8 cellular contexts compared by ENCODE assay signal in genomic region chr3:194333212-194333980, GRCh38. TPM values are rescaled to one million over a fixed set of nuclear protein-coding genes. Genes with fewer than 3 reads are reported as not detected.
DNase-seq lines count a peak whose midpoint lies in the region; ATAC-seq and TF ChIP-seq lines count a peak whose summit lies in the region.

No MANE protein-coding gene starts in this region.

- H3K36me3 Mint-ChIP-seq in endothelial cell (ENCODE audit: low read depth, unreplicated experiment) = no peaks in the 10 kb centered on the region

- H3K9ac ChIP-seq in muscle layer of colon (ENCODE audit: low read length) = no peak overlapping the region

- ATAC-seq in GM19395 (IDR thresholded peaks at IDR 0.05; ENCODE audit: unreplicated experiment) (peak; percentile 94), HG03558 (IDR thresholded peaks at IDR 0.05; ENCODE audit: extremely low read depth, unreplicated experiment) (peak; percentile 78)

- H3K4me3 Mint-ChIP-seq in endothelial cell (ENCODE audit: unreplicated experiment) = peak overlapping the region; percentile 51

- H3K4me1 ChIP-seq in muscle layer of colon (ENCODE audit: insufficient read depth, low read length) = peaks cover 8% of the 10 kb centered on the region

- H3K36me3 ChIP-seq in muscle layer of colon (ENCODE audit: insufficient read depth, low read length) = no peaks in the 10 kb centered on the region

- peak; percentile 99 for TF ChIP-seq CTCF in endothelial cell (IDR thresholded peaks at IDR 0.05; ENCODE audit: unreplicated experiment)

- H3K4me1 Mint-ChIP-seq in endothelial cell (ENCODE audit: unreplicated experiment) = peaks cover 6% of the 10 kb centered on the region

- no peaks in the 10 kb centered on the region for H3K9me3 Mint-ChIP-seq in endothelial cell (ENCODE audit: unreplicated experiment)

- H3K9me3 ChIP-seq in muscle layer of colon (ENCODE audit: low read length) = no peaks in the 10 kb centered on the region

- DNase-seq in AG08395 (ENCODE audit: low spot score) = peak; percentile 84
- DNase-seq in activated CD4-positive, alpha-beta T cell treated with anti-CD3 and anti-CD28 coated beads, Interleukin-2, amount 50 U/mL, for 4 hours = peak; percentile 85
- peak; percentile 96 for DNase-seq in endothelial cell (ENCODE audit: low spot score)
- DNase-seq in stimulated activated CD8-positive, alpha-beta memory T cell treated with anti-CD3 and anti-CD28 coated beads, Interleukin-7, amount 100 ng/mL, for 1 hour (ENCODE audit: low read depth in 2 of 2) = peak; percentile 78 to 85
- DNase-seq in NCI-H774 (lab: John Stamatoyannopoulos, UW) = no peak

- no peak overlapping the region for H3K27ac ChIP-seq in muscle layer of colon (ENCODE audit: low read depth, low read length)

- no peak overlapping the region for H3K27ac Mint-ChIP-seq in endothelial cell (ENCODE audit: unreplicated experiment)

- peak overlapping the region; percentile 25 to 30 for H3K4me3 ChIP-seq in muscle layer of colon (ENCODE audit: low read depth in 1 of 2, low read length in 2 of 2)

- peaks cover 6 to 15% of the 10 kb centered on the region in 2 donors for H3K27me3 ChIP-seq in muscle layer of colon (ENCODE audit: control insufficient read depth in 1 of 2, insufficient read depth in 2 of 2, low read length in 2 of 2)

- H3K27me3 Mint-ChIP-seq in endothelial cell (ENCODE audit: unreplicated experiment) = peaks cover 10% of the 10 kb centered on the region

RNA-seq across cellular contexts. Expression of gene CPN2, which starts 17.7 kb away (rescaled TPM):
- total RNA-seq in endothelial cell (ENCODE audit: unreplicated experiment) = not detected

RNA-seq across cellular contexts. Expression of gene LRRC15, which starts 36.1 kb away (rescaled TPM):
- not detected for total RNA-seq in endothelial cell (ENCODE audit: unreplicated experiment)
